13 cellular contexts compared by ENCODE assay signal in genomic region chr11:20163778-20164133, GRCh38. TPM values are rescaled to one million over a fixed set of nuclear protein-coding genes. Genes with fewer than 3 reads are reported as not detected.
A peak's percentile ranks its signal among the peaks of the same experiment; 100 is the strongest.
DNase-seq lines count a peak whose midpoint lies in the region; ATAC-seq and TF ChIP-seq lines count a peak whose summit lies in the region.
"Had no signal": no experiment of that assay in that cellular context is flagged by ENCODE, and none has a peak within 500 bp of the region (broad histone marks: within the 10 kb centered on the region; RNA-seq: fewer than 3 reads in every experiment).

No MANE protein-coding gene starts in this region.

- peaks cover 100% of the 10 kb centered on the region for H3K27me3 ChIP-seq in GM23338 (ENCODE audit: insufficient read depth)
- peaks cover 56% of the 10 kb centered on the region for H3K27me3 ChIP-seq in WERI-Rb-1 (ENCODE audit: insufficient read depth, low read depth, severe bottlenecking)
- peaks cover 94% of the 10 kb centered on the region for H3K27me3 ChIP-seq in iPS-18a (ENCODE audit: control insufficient read depth, insufficient read depth, low read length)
- H3K27me3 ChIP-seq in skeletal muscle satellite cell (ENCODE audit: control insufficient read depth, insufficient read depth, low read length), result peaks cover 91% of the 10 kb centered on the region

- H3K9me3 Mint-ChIP-seq in GM23338, result no peaks in the 10 kb centered on the region; the same call in 2 of the 3 replicates

- ATAC-seq in GM23338 (peak; percentile 44), HG02870 (IDR thresholded peaks at IDR 0.05; ENCODE audit: unreplicated experiment) (no peak)

- no peaks in the 10 kb centered on the region for H3K9me2 ChIP-seq in GM23338 (ENCODE audit: insufficient read depth)

- TF ChIP-seq CTCF in GM23338 (conservative IDR thresholded peaks at IDR 0.05; ENCODE audit: low read depth in 2 of 2) (no peak), WERI-Rb-1 (IDR thresholded peaks at IDR 0.05; ENCODE audit: low read depth, low read length) (no peak)

- H3K4me3 Mint-ChIP-seq in GM23338, result peak overlapping the region; percentile 75

- no peak overlapping the region for H3K27ac ChIP-seq in GM23338 (ENCODE audit: low read depth)
- H3K27ac ChIP-seq in WERI-Rb-1, result no peak overlapping the region
- H3K27ac ChIP-seq in iPS-18a (ENCODE audit: low read length), result no peak overlapping the region
- H3K27ac ChIP-seq: VCaP had no signal

- peak overlapping the region; percentile 79 for H3K4me2 ChIP-seq in GM23338
- peak overlapping the region; percentile 81 for H3K4me2 ChIP-seq in skeletal muscle satellite cell (ENCODE audit: low read length)

- no peaks in the 10 kb centered on the region for H3K79me2 ChIP-seq in GM23338 (replicated peaks; ENCODE audit: insufficient read depth)

- DNase-seq in GM23338 (ENCODE audit: low spot score) (peak; percentile 70), WERI-Rb-1 (no peak), Kasumi-1 (lab: John Stamatoyannopoulos, UW) (no peak), NCI-H69 (lab: John Stamatoyannopoulos, UW) (no peak)
- DNase-seq: cortex of kidney; NCI-H2029; stimulated activated CD4-positive, alpha-beta T cell treated with anti-CD3 and anti-CD28 coated beads, Interleukin-1b, Interleukin-23, amount 100 ng/mL, for 48 hours had no signal

- H3K4me1 Mint-ChIP-seq in GM23338, result peaks cover 67% of the 10 kb centered on the region

- H3K27me3 Mint-ChIP-seq in GM23338 (ENCODE audit: insufficient read depth, low read depth, poor library complexity), result peaks cover 91% of the 10 kb centered on the region

- H3K36me3 ChIP-seq in GM23338 (ENCODE audit: insufficient read depth) (no peaks in the 10 kb centered on the region; the same call in 1 of the 2 replicates), WERI-Rb-1 (no peaks in the 10 kb centered on the region), iPS-18a (ENCODE audit: control insufficient read depth, low read depth, low read length) (no peaks in the 10 kb centered on the region), skeletal muscle satellite cell (ENCODE audit: insufficient read depth, low read length) (no peaks in the 10 kb centered on the region)

- H3K9ac ChIP-seq in iPS-18a (ENCODE audit: low read length) (no peak overlapping the region), skeletal muscle satellite cell (ENCODE audit: low read depth, low read length) (no peak overlapping the region)

- peaks cover 29% of the 10 kb centered on the region for H3F3A ChIP-seq in GM23338 (replicated peaks; ENCODE audit: low read depth)

- no peak overlapping the region for H3K27ac Mint-ChIP-seq in GM23338

- H2AFZ ChIP-seq in GM23338, result peak overlapping the region; percentile 90

- H4K20me1 ChIP-seq in GM23338 (replicated peaks; ENCODE audit: insufficient read depth), result peaks cover 10% of the 10 kb centered on the region

- H3K9me3 ChIP-seq in WERI-Rb-1 (ENCODE audit: severe bottlenecking), result no peaks in the 10 kb centered on the region
- H3K9me3 ChIP-seq in iPS-18a (ENCODE audit: control insufficient read depth, low read depth, low read length), result no peaks in the 10 kb centered on the region
- H3K9me3 ChIP-seq in skeletal muscle satellite cell (replicated peaks; ENCODE audit: low read length), result no peaks in the 10 kb centered on the region

- H3K36me3 Mint-ChIP-seq in GM23338 (ENCODE audit: low read depth), result no peaks in the 10 kb centered on the region

- peaks cover 56% of the 10 kb centered on the region for H3K4me1 ChIP-seq in GM23338 (ENCODE audit: insufficient read depth)
- H3K4me1 ChIP-seq in iPS-18a (ENCODE audit: control insufficient read depth, low read depth, low read length), result peaks cover 31% of the 10 kb centered on the region
- peaks cover 6% of the 10 kb centered on the region for H3K4me1 ChIP-seq in skeletal muscle satellite cell (ENCODE audit: control insufficient read depth, insufficient read depth, low read length)

- H3K4me3 ChIP-seq in GM23338, result peak overlapping the region; percentile 52
- H3K4me3 ChIP-seq in WERI-Rb-1 (ENCODE audit: low read depth, low read length), result peak overlapping the region; percentile 48
- H3K4me3 ChIP-seq in iPS-18a (ENCODE audit: low read length), result peak overlapping the region; percentile 60
- H3K4me3 ChIP-seq in skeletal muscle satellite cell (ENCODE audit: low read length), result peak overlapping the region; percentile 38

TF ChIP-seq in GM23338, 12 proteins besides CTCF, POLR2A, EP300 and RAD21 (continues in another document):
- TF ChIP-seq ZNF462 (CRISPR knock-in tag; IDR thresholded peaks at IDR 0.05) (no peak), ZNF114 (CRISPR knock-in tag; IDR thresholded peaks at IDR 0.05) (no peak), EZH2 (IDR thresholded peaks at IDR 0.05; ENCODE audit: low read depth, unreplicated experiment) (no peak), NANOG (IDR thresholded peaks at IDR 0.05; ENCODE audit: borderline replicate concordance) (no peak), ZNF331 (CRISPR knock-in tag; IDR thresholded peaks at IDR 0.05; ENCODE audit: low read depth) (no peak), POLR2AphosphoS5 (IDR thresholded peaks at IDR 0.05; ENCODE audit: low read depth) (no peak)

RNA-seq across cellular contexts. Expression of gene DBX1, which starts 3.5 kb away (rescaled TPM):
- not detected in 2 replicates for total RNA-seq in GM23338 (2014; rRNA removed; shearing (Covaris generic))
- polyA plus RNA-seq in GM23338 (2016; fragmentation: Nextera tagmentation; extraction: Ambion mirVana), result 0.16 TPM in 1 of 2 replicates, not detected in the other
- total RNA-seq in skeletal muscle satellite cell (2012; rRNA removed), result not detected in 2 replicates
- total RNA-seq: Daoy, glomerular endothelial cell had no signal
